Comparison of ENCODE assay signal across 25 cellular contexts in genomic region chr17:4038076-4038475, GRCh38.
DNase-seq lines count a peak whose midpoint lies in the region; ATAC-seq and TF ChIP-seq lines count a peak whose summit lies in the region.
"Had no signal": no experiment of that assay in that cellular context is flagged by ENCODE, and none has a peak within 500 bp of the region (broad histone marks: within the 10 kb centered on the region; RNA-seq: fewer than 3 reads in every experiment).

No MANE protein-coding gene starts in this region.

- CTCF ChIA-PET in activated CD8-positive, alpha-beta T cell treated with anti-CD3 and anti-CD28 coated beads, Interleukin-2, amount 10 ng/mL, durations not matched to agents 7 days and 5 days (lab: Charles Lee), result interaction anchor here (0.9 kb wide), 1 partner anchor 37 kb away, joined by 3 read pairs; no protein-coding TSS in a partner anchor
- CTCF ChIA-PET in activated CD8-positive, alpha-beta T cell treated with anti-CD3 and anti-CD28 coated beads for 36 hours (lab: Charles Lee), result interaction anchor here (1.7 kb wide), 1 partner anchor 37 kb away, joined by 4 read pairs; no protein-coding TSS in a partner anchor

- peaks cover 34% of the 10 kb centered on the region for H3K36me3 Mint-ChIP-seq in activated CD8-positive, alpha-beta T cell treated with anti-CD3 and anti-CD28 coated beads, Interleukin-2, amount 10 ng/mL, durations not matched to agents 7 days and 5 days (ENCODE audit: low read depth)
- H3K36me3 Mint-ChIP-seq in activated CD8-positive, alpha-beta T cell treated with anti-CD3 and anti-CD28 coated beads for 36 hours (ENCODE audit: low read depth), result peaks cover 18% of the 10 kb centered on the region

- no peak overlapping the region for H3K4me3 Mint-ChIP-seq in activated CD8-positive, alpha-beta T cell treated with anti-CD3 and anti-CD28 coated beads, Interleukin-2, amount 10 ng/mL, durations not matched to agents 7 days and 5 days
- no peak overlapping the region for H3K4me3 Mint-ChIP-seq in activated CD8-positive, alpha-beta T cell treated with anti-CD3 and anti-CD28 coated beads for 36 hours
- H3K4me3 Mint-ChIP-seq: CD14-positive monocyte; CD8-positive, alpha-beta memory T cell had no signal

- no peaks in the 10 kb centered on the region for H3K27me3 Mint-ChIP-seq in activated CD8-positive, alpha-beta T cell treated with anti-CD3 and anti-CD28 coated beads, Interleukin-2, amount 10 ng/mL, durations not matched to agents 7 days and 5 days (ENCODE audit: low read depth)
- no peaks in the 10 kb centered on the region for H3K27me3 Mint-ChIP-seq in activated CD8-positive, alpha-beta T cell treated with anti-CD3 and anti-CD28 coated beads for 36 hours
- H3K27me3 Mint-ChIP-seq: CD8-positive, alpha-beta memory T cell had no signal

- H3K4me1 ChIP-seq in endocrine pancreas (ENCODE audit: control insufficient read depth, insufficient read depth, low read length), result peaks cover 15% of the 10 kb centered on the region
- H3K4me1 ChIP-seq: BE2C had no signal

- H3K27ac Mint-ChIP-seq in activated CD8-positive, alpha-beta T cell treated with anti-CD3 and anti-CD28 coated beads, Interleukin-2, amount 10 ng/mL, durations not matched to agents 7 days and 5 days, result peak overlapping the region; percentile 14
- no peak overlapping the region for H3K27ac Mint-ChIP-seq in activated CD8-positive, alpha-beta T cell treated with anti-CD3 and anti-CD28 coated beads for 36 hours

- in situ Hi-C loops in GM13977 (cut with MboI; ENCODE audit: low pct_unique_long_range_greater_than_20kb, low sequenced_read_pairs, unreplicated experiment), result no loop called here

- no peaks in the 10 kb centered on the region for H3K9me3 ChIP-seq in endocrine pancreas (ENCODE audit: control insufficient read depth, low read length)
- H3K9me3 ChIP-seq: BE2C had no signal

- no peak for ATAC-seq in activated CD8-positive, alpha-beta T cell treated with anti-CD3 and anti-CD28 coated beads, Interleukin-2, amount 10 ng/mL, durations not matched to agents 7 days and 5 days
- ATAC-seq in activated CD8-positive, alpha-beta T cell treated with anti-CD3 and anti-CD28 coated beads for 36 hours, result no peak
- ATAC-seq: GM12878 had no signal

- POLR2A ChIA-PET in activated CD8-positive, alpha-beta T cell treated with anti-CD3 and anti-CD28 coated beads, Interleukin-2, amount 10 ng/mL, durations not matched to agents 7 days and 5 days (lab: Charles Lee), result interaction anchor here (0.6 kb wide), 1 partner anchor 245 kb away, joined by 3 read pairs; no protein-coding TSS in a partner anchor
- POLR2A ChIA-PET in activated CD8-positive, alpha-beta T cell treated with anti-CD3 and anti-CD28 coated beads for 36 hours (lab: Charles Lee), result no interaction called here

- intact Hi-C loops in activated CD8-positive, alpha-beta T cell treated with anti-CD3 and anti-CD28 coated beads for 36 hours (cut with micrococcal nuclease), result no loop called here

- no peak for DNase-seq in activated CD8-positive, alpha-beta T cell treated with anti-CD3 and anti-CD28 coated beads, Interleukin-2, amount 10 ng/mL, durations not matched to agents 7 days and 5 days
- no peak for DNase-seq in activated CD8-positive, alpha-beta T cell treated with anti-CD3 and anti-CD28 coated beads for 36 hours
- peak; percentile 29 for DNase-seq in pons (ENCODE audit: low spot score)
- DNase-seq in H4 (ENCODE audit: low spot score), result no peak
- DNase-seq in GM13977 (ENCODE audit: low spot score), result no peak
- no peak for DNase-seq in NCI-H1436 treated with DMSO at 0.1 percent for 48 hours (lab: John Stamatoyannopoulos, UW)
- DNase-seq: BE2C; CD8-positive, alpha-beta memory T cell; DMS 273 treated with DMSO at 0.1 percent for 48 hours; DMS79; EL; GDM1; H7; Karpas-422; NCI-H1092 treated with DMSO at 0.1 percent for 48 hours; NCI-H146; NCI-H1930; NCI-H2107; NCI-H524 treated with DMSO at 0.1 percent for 48 hours; NCI-H774; RPMI8226; SHP77 had no signal

- H3K4me3 ChIP-seq in endocrine pancreas (ENCODE audit: control insufficient read depth, insufficient read depth, low read length), result no peak overlapping the region
- H3K4me3 ChIP-seq: GM12878 had no signal

- H3K27me3 ChIP-seq in endocrine pancreas (ENCODE audit: control insufficient read depth, insufficient read depth, low read length), result no peaks in the 10 kb centered on the region
- H3K27me3 ChIP-seq: BE2C had no signal

- H3K9ac ChIP-seq in endocrine pancreas (ENCODE audit: control insufficient read depth, insufficient read depth, low read length), result peak overlapping the region; percentile 19

- H3K9me3 Mint-ChIP-seq in activated CD8-positive, alpha-beta T cell treated with anti-CD3 and anti-CD28 coated beads, Interleukin-2, amount 10 ng/mL, durations not matched to agents 7 days and 5 days (ENCODE audit: insufficient read depth), result no peaks in the 10 kb centered on the region
- no peaks in the 10 kb centered on the region for H3K9me3 Mint-ChIP-seq in activated CD8-positive, alpha-beta T cell treated with anti-CD3 and anti-CD28 coated beads for 36 hours
- H3K9me3 Mint-ChIP-seq: CD14-positive monocyte; CD8-positive, alpha-beta memory T cell had no signal

- no peaks in the 10 kb centered on the region for H3K36me3 ChIP-seq in endocrine pancreas (ENCODE audit: control insufficient read depth, insufficient read depth, low read length)

- H3K4me1 Mint-ChIP-seq in activated CD8-positive, alpha-beta T cell treated with anti-CD3 and anti-CD28 coated beads, Interleukin-2, amount 10 ng/mL, durations not matched to agents 7 days and 5 days (ENCODE audit: low read depth), result peaks cover 4% of the 10 kb centered on the region
- peaks cover 3% of the 10 kb centered on the region for H3K4me1 Mint-ChIP-seq in activated CD8-positive, alpha-beta T cell treated with anti-CD3 and anti-CD28 coated beads for 36 hours (ENCODE audit: low read depth)
- H3K4me1 Mint-ChIP-seq: CD14-positive monocyte had no signal

- no peak for TF ChIP-seq CTCF in activated CD8-positive, alpha-beta T cell treated with anti-CD3 and anti-CD28 coated beads for 36 hours (IDR thresholded peaks at IDR 0.05)
- no peak for TF ChIP-seq CTCF in GM13977 (IDR thresholded peaks at IDR 0.05; ENCODE audit: extremely low read depth, insufficient read depth, missing control alignments)
